7 cellular contexts compared by ENCODE assay signal in the genomic region with DNA sequence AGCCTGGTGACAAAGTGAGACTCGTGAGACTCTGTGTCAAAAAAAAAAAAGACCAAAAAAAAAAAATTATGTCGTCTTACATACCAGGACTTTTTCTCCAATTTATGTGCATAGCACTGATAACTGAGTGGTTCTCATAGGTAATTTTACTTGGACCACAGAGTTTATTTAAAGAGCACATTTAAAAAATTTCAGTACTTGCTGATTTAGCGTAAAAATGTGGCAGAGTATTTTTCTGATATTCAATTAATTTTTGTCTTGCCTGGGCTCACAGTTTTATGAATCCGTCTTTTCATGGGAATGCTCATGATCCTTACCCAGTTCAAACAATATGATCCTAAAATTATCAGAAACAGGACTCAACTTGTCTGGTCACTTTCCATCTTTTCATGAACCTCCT.
"Had no signal": no experiment of that assay in that cellular context is flagged by ENCODE, and none has a peak within 500 bp of the region (broad histone marks: within the 10 kb centered on the region; RNA-seq: fewer than 3 reads in every experiment).

No MANE protein-coding gene starts in this region.

- H3K9me3 Mint-ChIP-seq: IgD-negative memory B cell had no signal

- H3K36me3 Mint-ChIP-seq: IgD-negative memory B cell had no signal

- H3K4me2 ChIP-seq: KMS-11 had no signal

- H3K9ac ChIP-seq: KMS-11 had no signal

- H3K27ac Mint-ChIP-seq: IgD-negative memory B cell had no signal

- H3K27ac ChIP-seq: HL-60, KMS-11 had no signal

- FAIRE-seq: HTR-8/SVneo had no signal

- H3K4me3 Mint-ChIP-seq: IgD-negative memory B cell had no signal

- H3K27me3 Mint-ChIP-seq: IgD-negative memory B cell had no signal

- DNase-seq: IMR-90, KBM-7, KG1 had no signal
